33 cellular contexts compared by ENCODE assay signal in the genomic region with DNA sequence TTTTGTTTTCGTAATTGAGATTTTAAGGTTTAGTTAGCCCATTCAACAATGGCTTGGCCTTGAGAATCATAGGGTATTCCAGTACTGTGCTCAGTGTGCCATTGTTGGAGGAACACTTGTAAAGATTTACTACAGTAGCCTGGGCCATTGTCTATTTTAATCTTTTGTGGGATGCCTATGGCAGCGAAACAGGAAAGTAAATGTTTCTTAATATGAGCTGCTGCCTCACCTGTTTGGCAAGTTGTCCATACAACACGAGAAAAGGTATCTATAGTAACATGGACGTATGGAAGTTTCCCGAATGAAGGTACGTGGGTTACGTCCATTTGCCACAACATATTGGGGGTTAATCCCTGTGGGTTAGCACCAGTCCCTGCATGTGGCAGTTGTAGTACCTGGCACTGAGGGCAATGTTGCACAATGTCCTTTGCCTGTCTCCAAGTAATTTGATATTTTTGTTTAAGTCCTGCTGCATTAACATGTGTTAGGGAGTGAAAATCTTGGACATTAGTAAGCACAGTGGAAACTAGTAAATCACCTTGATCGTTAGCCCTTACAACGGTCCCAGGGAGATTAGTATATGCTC. TPM values are rescaled to one million over a fixed set of nuclear protein-coding genes. Genes with fewer than 3 reads are reported as not detected.
"Had no signal": no experiment of that assay in that cellular context is flagged by ENCODE, and none has a peak within 500 bp of the region (broad histone marks: within the 10 kb centered on the region; RNA-seq: fewer than 3 reads in every experiment).

No MANE protein-coding gene starts in this region.

- H3K27me3 ChIP-seq: Peyer's patch had no signal

- H3K4me3 ChIP-seq: K562, Peyer's patch had no signal

- ATAC-seq: activated CD8-positive, alpha-beta memory T cell treated with anti-CD3 and anti-CD28 coated beads, Interleukin-2, amount 10 ng/mL, durations not matched to agents 7 days and 5 days; activated naive CD8-positive, alpha-beta T cell treated with anti-CD3 and anti-CD28 coated beads, Interleukin-2, amount 50 U/mL, for 24 hours; K562; PC-3 had no signal

- H3K27ac ChIP-seq: Peyer's patch, WERI-Rb-1 had no signal

- DNase-seq: activated CD4-positive, alpha-beta memory T cell treated with anti-CD3 and anti-CD28 coated beads, Interleukin-2, amount 10 ng/mL, durations not matched to agents 7 days and 5 days; activated CD4-positive, alpha-beta T cell treated with anti-CD3 and anti-CD28 coated beads for 1 hour; activated CD4-positive, alpha-beta T cell treated with anti-CD3 and anti-CD28 coated beads for 48 hours; activated CD4-positive, CD25-positive, alpha-beta regulatory T cell; activated CD8-positive, alpha-beta memory T cell treated with anti-CD3 and anti-CD28 coated beads for 24 hours; activated CD8-positive, alpha-beta memory T cell treated with anti-CD3 and anti-CD28 coated beads, Interleukin-2, amount 10 ng/mL, durations not matched to agents 7 days and 5 days; activated CD8-positive, alpha-beta memory T cell treated with anti-CD3 and anti-CD28 coated beads, Interleukin-2, amount 50 U/mL, for 48 hours; activated effector memory CD4-positive, alpha-beta T cell treated with Interleukin-2 at 50 U/mL for 16 hours; activated naive CD4-positive, alpha-beta T cell treated with anti-CD3 and anti-CD28 coated beads, Interleukin-2, amount 10 ng/mL, durations not matched to agents 7 days and 5 days; activated naive CD8-positive, alpha-beta T cell treated with anti-CD3 and anti-CD28 coated beads, Interleukin-2, amount 50 U/mL, for 24 hours; activated T-cell treated with anti-CD3 and anti-CD28 coated beads, Interleukin-2, amount 50 U/mL, for 48 hours; anterior cingulate cortex; central memory CD4-positive, alpha-beta T cell; NCI-H1105 treated with DMSO at 0.1 percent for 48 hours; NCI-H1436; NCI-H1694; NCI-H1930; NCI-H2081 treated with DMSO at 0.1 percent for 48 hours; NCI-H226; NCI-H446 treated with DMSO at 0.1 percent for 48 hours; NCI-H524; NCI-H69; NCI-H82; NK-92 treated with Interleukin-12 subunit alpha and Interleukin-12 subunit beta, amount 100 ng/mL, for 24 hours; PC-3; Peyer's patch; Right ventricle myocardium superior; SW 1271; T1000; WERI-Rb-1 had no signal

- H3K4me1 ChIP-seq: Peyer's patch had no signal

- H3K36me3 ChIP-seq: Peyer's patch, WERI-Rb-1 had no signal

- H3K9me3 ChIP-seq: Peyer's patch had no signal

RNA-seq across cellular contexts. Expression of gene AADAT, which starts 38.6 kb away (rescaled TPM):
- total RNA-seq: activated CD4-positive, alpha-beta memory T cell treated with anti-CD3 and anti-CD28 coated beads, Interleukin-2, amount 10 ng/mL, durations not matched to agents 7 days and 5 days; activated CD8-positive, alpha-beta memory T cell treated with anti-CD3 and anti-CD28 coated beads, Interleukin-2, amount 10 ng/mL, durations not matched to agents 7 days and 5 days; K562; T-helper 1 cell treated with Interleukin-12 subunit alpha and Interleukin-12 subunit beta and Interleukin-4 antibody, amounts not matched to agents 30 ng/mL and 1 ng/mL, for 36 hours; T-helper 2 cell treated with Interferon-gamma antibody and Interleukin-4, amounts not matched to agents 100 ng/mL and 5 ng/mL, for 36 hours had no signal
